18 cellular contexts compared by ENCODE assay signal in genomic region chr10:103609231-103610082, GRCh38.
DNase-seq lines count a peak whose midpoint lies in the region; ATAC-seq, FAIRE-seq and TF ChIP-seq lines count a peak whose summit lies in the region.
"Had no signal": no experiment of that assay in that cellular context is flagged by ENCODE, and none has a peak within 500 bp of the region (broad histone marks: within the 10 kb centered on the region; RNA-seq: fewer than 3 reads in every experiment).

No MANE protein-coding gene starts in this region.

- H3K27ac Mint-ChIP-seq in nephron progenitor cell = peak overlapping the region; percentile 33
- peak overlapping the region; percentile 72 for H3K27ac Mint-ChIP-seq in type B pancreatic cell
- H3K27ac Mint-ChIP-seq in naive thymus-derived CD4-positive, alpha-beta T cell = peak overlapping the region in 1 of 9 donors; percentile 17

- POLR2A ChIA-PET in naive thymus-derived CD4-positive, alpha-beta T cell (lab: Charles Lee) = no interaction called here

- H3K36me3 Mint-ChIP-seq in nephron progenitor cell (ENCODE audit: low read depth) = peaks cover 78% of the 10 kb centered on the region
- H3K36me3 Mint-ChIP-seq in type B pancreatic cell = peaks cover 18% of the 10 kb centered on the region
- H3K36me3 Mint-ChIP-seq in naive thymus-derived CD4-positive, alpha-beta T cell = peaks cover 0 to 10% (median 5%) of the 10 kb centered on the region in 5 donors

- H3K4me3 Mint-ChIP-seq in nephron progenitor cell (no peak overlapping the region), type B pancreatic cell (peak overlapping the region; percentile 4)
- H3K4me3 Mint-ChIP-seq in naive thymus-derived CD4-positive, alpha-beta T cell = no peak overlapping the region

- H3K27ac ChIP-seq in right cardiac atrium (ENCODE audit: low read length) = no peak overlapping the region
- no peak overlapping the region for H3K27ac ChIP-seq in naive thymus-derived CD4-positive, alpha-beta T cell (ENCODE audit: low read depth, low read length)
- H3K27ac ChIP-seq: C4-2B, KMS-11, SJCRH30 had no signal

- WGBS in right cardiac atrium = 93% methylated on average over 8 of the region's 8 CpGs

- H3K4me1 Mint-ChIP-seq in nephron progenitor cell (peaks cover 5% of the 10 kb centered on the region), type B pancreatic cell (ENCODE audit: unreplicated experiment) (peaks cover 3% of the 10 kb centered on the region)
- peaks cover 0 to 3% (median 0%) of the 10 kb centered on the region in 7 donors for H3K4me1 Mint-ChIP-seq in naive thymus-derived CD4-positive, alpha-beta T cell

- H3K4me3 ChIP-seq in right cardiac atrium (ENCODE audit: low read length) (no peak overlapping the region), bronchial epithelial cell (ENCODE audit: low read depth, low read length) (no peak overlapping the region)
- no peak overlapping the region for H3K4me3 ChIP-seq in naive thymus-derived CD4-positive, alpha-beta T cell (ENCODE audit: low read length)
- H3K4me3 ChIP-seq: SJCRH30 had no signal

- no peaks in the 10 kb centered on the region for H3K4me1 ChIP-seq in right cardiac atrium (ENCODE audit: control insufficient read depth, insufficient read depth, low read length)
- H3K4me1 ChIP-seq in naive thymus-derived CD4-positive, alpha-beta T cell (ENCODE audit: control insufficient read depth in 2 of 2, insufficient read depth in 2 of 2, low read length in 2 of 2) = no peaks in the 10 kb centered on the region

- H3K9me3 ChIP-seq in right cardiac atrium (ENCODE audit: control insufficient read depth, low read length) = no peaks in the 10 kb centered on the region
- H3K9me3 ChIP-seq in naive thymus-derived CD4-positive, alpha-beta T cell (ENCODE audit: control insufficient read depth in 2 of 3, low read length in 3 of 3) = no peaks in the 10 kb centered on the region
- H3K9me3 ChIP-seq: SJCRH30 had no signal

- intact Hi-C loops in right cardiac atrium (cut with DNase I) = no loop called here
- intact Hi-C loops in left ventricle myocardium superior (cut with micrococcal nuclease) = no loop called here
- intact Hi-C loops in naive thymus-derived CD4-positive, alpha-beta T cell (cut with micrococcal nuclease) = loop anchor here in 1 of 2 donors (10.0 kb wide), 1 partner anchor 245 kb away; the partner anchor contains the start of gene SH3PXD2A

- FAIRE-seq in bronchial epithelial cell (lab: Jason Lieb, UNC) = peak; percentile 94

- H3K9me3 Mint-ChIP-seq in nephron progenitor cell = peaks cover 25% of the 10 kb centered on the region
- H3K9me3 Mint-ChIP-seq in type B pancreatic cell = no peaks in the 10 kb centered on the region
- H3K9me3 Mint-ChIP-seq in naive thymus-derived CD4-positive, alpha-beta T cell = no peaks in the 10 kb centered on the region

- H3K27me3 Mint-ChIP-seq in nephron progenitor cell (ENCODE audit: low read depth, poor library complexity) (peaks cover 6% of the 10 kb centered on the region), type B pancreatic cell (no peaks in the 10 kb centered on the region)
- no peaks in the 10 kb centered on the region for H3K27me3 Mint-ChIP-seq in naive thymus-derived CD4-positive, alpha-beta T cell

- H3K27me3 ChIP-seq in right cardiac atrium (ENCODE audit: control insufficient read depth, insufficient read depth) (no peaks in the 10 kb centered on the region), bronchial epithelial cell (ENCODE audit: control insufficient read depth, insufficient read depth, low read length) (no peaks in the 10 kb centered on the region)
- H3K27me3 ChIP-seq in naive thymus-derived CD4-positive, alpha-beta T cell (ENCODE audit: control insufficient read depth in 2 of 2, insufficient read depth in 2 of 2, low read length in 2 of 2) = no peaks in the 10 kb centered on the region
- H3K27me3 ChIP-seq: SJCRH30 had no signal

- CTCF ChIA-PET in naive thymus-derived CD4-positive, alpha-beta T cell (lab: Charles Lee) = interaction anchor here (0.7 to 4.2 kb wide), 2 partner anchors 77 to 228 kb away, joined by 3 to 17 read pairs; no protein-coding TSS in a partner anchor

- H3K36me3 ChIP-seq in bronchial epithelial cell (ENCODE audit: control insufficient read depth, insufficient read depth, low read length) = peaks cover 43% of the 10 kb centered on the region
- no peaks in the 10 kb centered on the region for H3K36me3 ChIP-seq in naive thymus-derived CD4-positive, alpha-beta T cell (ENCODE audit: control insufficient read depth in 2 of 3, insufficient read depth in 3 of 3, low read length in 3 of 3)
- H3K36me3 ChIP-seq: SJCRH30 had no signal

- no peak for TF ChIP-seq CTCF in bronchial epithelial cell (IDR thresholded peaks at IDR 0.05; ENCODE audit: insufficient read depth, low read length, severe bottlenecking)
- no peak for TF ChIP-seq CTCF in nephron progenitor cell (IDR thresholded peaks at IDR 0.05)
- TF ChIP-seq CTCF in type B pancreatic cell (conservative IDR thresholded peaks at IDR 0.05) = no peak

- ATAC-seq in right cardiac atrium (no peak), left ventricle myocardium superior (no peak)
- ATAC-seq in naive thymus-derived CD4-positive, alpha-beta T cell = no peak
- ATAC-seq: PC-3 had no signal

- DNase-seq in right cardiac atrium (peak in 2 of 3 donors; percentile 2 to 5), left ventricle myocardium superior (no peak), bronchial epithelial cell (ENCODE audit: low read depth) (no peak), nephron progenitor cell (no peak), type B pancreatic cell (ENCODE audit: extremely low spot score, unreplicated experiment) (no peak), NCI-H1694 treated with DMSO at 0.1 percent for 48 hours (lab: John Stamatoyannopoulos, UW) (no peak), anterior cingulate cortex (lab: John Stamatoyannopoulos, UW) (no peak)
- DNase-seq in naive thymus-derived CD4-positive, alpha-beta T cell = no peak
- DNase-seq: 8988T, DMS153, NCI-H1436, NCI-H2081, NCI-H510A, NCI-H774, PC-3, SJCRH30 had no signal

Comparison
In these comparisons a context has a peak if more than half of its experiments do, and no peak if none do; other contexts are left out.
1. DNase-seq: peak in right cardiac atrium (2 of 3); none in left ventricle myocardium superior (single experiment), bronchial epithelial cell (single experiment), nephron progenitor cell (single experiment), type B pancreatic cell (single experiment), NCI-H1694 treated with DMSO at 0.1 percent for 48 hours (single experiment), naive thymus-derived CD4-positive, alpha-beta T cell (0 of 9) and anterior cingulate cortex (0 of 58).